20 cellular contexts compared by ENCODE assay signal in genomic region chr12:8946733-8947132, GRCh38. TPM values are rescaled to one million over a fixed set of nuclear protein-coding genes. Genes with fewer than 3 reads are reported as not detected.
DNase-seq lines count a peak whose midpoint lies in the region; ATAC-seq, FAIRE-seq and TF ChIP-seq lines count a peak whose summit lies in the region.
"Had no signal": no experiment of that assay in that cellular context is flagged by ENCODE, and none has a peak within 500 bp of the region (broad histone marks: within the 10 kb centered on the region; RNA-seq: fewer than 3 reads in every experiment).

No MANE protein-coding gene starts in this region.

- H4K20me1 ChIP-seq in OCI-LY1 (ENCODE audit: insufficient read depth, low read length) (no peaks in the 10 kb centered on the region), astrocyte (ENCODE audit: insufficient read depth, low read length) (peaks cover 45% of the 10 kb centered on the region)

- no peaks in the 10 kb centered on the region for H3K9me3 ChIP-seq in OCI-LY1 (ENCODE audit: low read length)
- no peaks in the 10 kb centered on the region for H3K9me3 ChIP-seq in astrocyte (ENCODE audit: insufficient read depth, low read depth, low read length)
- H3K9me3 ChIP-seq: heart left ventricle, mucosa of descending colon, spleen had no signal

- ATAC-seq in stimulated activated naive B cell treated with anti-CD40 and anti-IgM and Interleukin-4, amounts not matched to agents 10 μg/mL and 1 μg/mL and 100 μg/mL, for 72 hours (replicated peaks) = peak; percentile 8 to 16
- ATAC-seq in GM18870 (IDR thresholded peaks at IDR 0.05; ENCODE audit: unreplicated experiment) = no peak
- ATAC-seq: heart left ventricle, mucosa of descending colon, Right ventricle myocardium inferior had no signal

- H3K79me2 ChIP-seq in OCI-LY1 (ENCODE audit: insufficient read depth, low read length) (peaks cover 41% of the 10 kb centered on the region), astrocyte (ENCODE audit: insufficient read depth, low read length) (peaks cover 50% of the 10 kb centered on the region)

- H3K4me1 ChIP-seq in OCI-LY1 (ENCODE audit: insufficient read depth, low read length, severe bottlenecking) (peaks cover 33% of the 10 kb centered on the region), astrocyte (ENCODE audit: insufficient read depth, low read length) (peaks cover 6% of the 10 kb centered on the region)

- in situ Hi-C loops in ACHN (cut with HindIII; ENCODE audit: low pct_ligation_motif_present, low pct_unique_long_range_greater_than_20kb, low sequenced_read_pairs) = no loop called here

- H3K27ac Mint-ChIP-seq in activated naive CD4-positive, alpha-beta T cell treated with anti-CD3 and anti-CD28 coated beads, Interleukin-2, amount 50 U/mL, for 24 hours = peak overlapping the region; percentile 89
- H3K27ac Mint-ChIP-seq in astrocyte (ENCODE audit: unreplicated experiment) = no peak overlapping the region
- peak overlapping the region; percentile 84 for H3K27ac Mint-ChIP-seq in stimulated activated naive B cell treated with anti-CD40 and anti-IgM and Interleukin-4, amounts not matched to agents 10 μg/mL and 1 μg/mL and 100 μg/mL, for 72 hours

- no peaks in the 10 kb centered on the region for H3F3A ChIP-seq in OCI-LY1 (ENCODE audit: insufficient read depth, low read length)

- TF ChIP-seq CTCF in OCI-LY1 (IDR thresholded peaks at IDR 0.05; ENCODE audit: low read length) (no peak), astrocyte (IDR thresholded peaks at IDR 0.05; ENCODE audit: insufficient read depth, low read depth, low read length) (no peak)

- H3K36me3 Mint-ChIP-seq in activated naive CD4-positive, alpha-beta T cell treated with anti-CD3 and anti-CD28 coated beads, Interleukin-2, amount 50 U/mL, for 24 hours = peaks cover 9% of the 10 kb centered on the region
- peaks cover 16% of the 10 kb centered on the region for H3K36me3 Mint-ChIP-seq in astrocyte (ENCODE audit: low read depth, unreplicated experiment)
- H3K36me3 Mint-ChIP-seq in stimulated activated naive B cell treated with anti-CD40 and anti-IgM and Interleukin-4, amounts not matched to agents 10 μg/mL and 1 μg/mL and 100 μg/mL, for 72 hours = peaks cover 41% of the 10 kb centered on the region in 2 donors

- no peak for DNase-seq in activated naive CD4-positive, alpha-beta T cell treated with Interleukin-2 at 50 U/mL for 16 hours
- DNase-seq in astrocyte (ENCODE audit: low read depth) = no peak
- DNase-seq in stimulated activated naive B cell treated with anti-CD40 and anti-IgM and Interleukin-4, amounts not matched to agents 10 μg/mL and 1 μg/mL and 100 μg/mL, for 72 hours = peak; percentile 23
- DNase-seq in ACHN = no peak
- DNase-seq in RKO (ENCODE audit: low spot score) = no peak
- DNase-seq: anterior cingulate cortex, cortex of kidney, DMS53, heart left ventricle, kidney glomerular epithelial cell, mucosa of descending colon, NCI-H187, NCI-H774, spleen, substantia nigra had no signal

- no peaks in the 10 kb centered on the region for H3K27me3 Mint-ChIP-seq in activated naive CD4-positive, alpha-beta T cell treated with anti-CD3 and anti-CD28 coated beads, Interleukin-2, amount 50 U/mL, for 24 hours
- H3K27me3 Mint-ChIP-seq in astrocyte (ENCODE audit: low read depth, unreplicated experiment) = no peaks in the 10 kb centered on the region
- H3K27me3 Mint-ChIP-seq in stimulated activated naive B cell treated with anti-CD40 and anti-IgM and Interleukin-4, amounts not matched to agents 10 μg/mL and 1 μg/mL and 100 μg/mL, for 72 hours = no peaks in the 10 kb centered on the region

- FAIRE-seq in astrocyte (lab: Jason Lieb, UNC) = no peak
- FAIRE-seq: TTC549 had no signal

- no peaks in the 10 kb centered on the region for H3K9me3 Mint-ChIP-seq in activated naive CD4-positive, alpha-beta T cell treated with anti-CD3 and anti-CD28 coated beads, Interleukin-2, amount 50 U/mL, for 24 hours
- no peaks in the 10 kb centered on the region for H3K9me3 Mint-ChIP-seq in astrocyte (ENCODE audit: unreplicated experiment)
- H3K9me3 Mint-ChIP-seq in stimulated activated naive B cell treated with anti-CD40 and anti-IgM and Interleukin-4, amounts not matched to agents 10 μg/mL and 1 μg/mL and 100 μg/mL, for 72 hours = no peaks in the 10 kb centered on the region

- peaks cover 36% of the 10 kb centered on the region for H3K4me1 Mint-ChIP-seq in activated naive CD4-positive, alpha-beta T cell treated with anti-CD3 and anti-CD28 coated beads, Interleukin-2, amount 50 U/mL, for 24 hours
- H3K4me1 Mint-ChIP-seq in astrocyte (ENCODE audit: low read depth, unreplicated experiment) = peaks cover 11% of the 10 kb centered on the region
- peaks cover 19 to 33% of the 10 kb centered on the region in 2 donors for H3K4me1 Mint-ChIP-seq in stimulated activated naive B cell treated with anti-CD40 and anti-IgM and Interleukin-4, amounts not matched to agents 10 μg/mL and 1 μg/mL and 100 μg/mL, for 72 hours

- H3K4me2 ChIP-seq in OCI-LY1 (ENCODE audit: low read length) (peak overlapping the region; percentile 90), astrocyte (ENCODE audit: low read length) (no peak overlapping the region)

- H2AFZ ChIP-seq in OCI-LY1 (ENCODE audit: low read length) (no peak overlapping the region), astrocyte (ENCODE audit: low read depth, low read length) (no peak overlapping the region)

- H3K36me3 ChIP-seq in OCI-LY1 (ENCODE audit: insufficient read depth, low read length) = peaks cover 61% of the 10 kb centered on the region
- peaks cover 39% of the 10 kb centered on the region for H3K36me3 ChIP-seq in astrocyte (ENCODE audit: insufficient read depth, low read length)

- no peaks in the 10 kb centered on the region for H3K27me3 ChIP-seq in OCI-LY1 (ENCODE audit: insufficient read depth, low read length)
- no peaks in the 10 kb centered on the region for H3K27me3 ChIP-seq in astrocyte (ENCODE audit: insufficient read depth, low read length)
- H3K27me3 ChIP-seq: heart left ventricle, spleen had no signal

- peak overlapping the region; percentile 99 for H3K4me3 Mint-ChIP-seq in activated naive CD4-positive, alpha-beta T cell treated with anti-CD3 and anti-CD28 coated beads, Interleukin-2, amount 50 U/mL, for 24 hours
- H3K4me3 Mint-ChIP-seq in astrocyte (ENCODE audit: unreplicated experiment) = peak overlapping the region; percentile 41
- H3K4me3 Mint-ChIP-seq in stimulated activated naive B cell treated with anti-CD40 and anti-IgM and Interleukin-4, amounts not matched to agents 10 μg/mL and 1 μg/mL and 100 μg/mL, for 72 hours = peak overlapping the region; percentile 96 to 100

- H3K9me2 ChIP-seq in OCI-LY1 (ENCODE audit: low read depth, low read length) = no peaks in the 10 kb centered on the region

- H3K9ac ChIP-seq in OCI-LY1 (ENCODE audit: low read length) (no peak overlapping the region), astrocyte (ENCODE audit: low read length) (no peak overlapping the region)

- H3K27ac ChIP-seq in OCI-LY1 (ENCODE audit: low read depth, low read length, poor library complexity, severe bottlenecking) (no peak overlapping the region), astrocyte (ENCODE audit: low read depth, low read length) (no peak overlapping the region)
- H3K27ac ChIP-seq: heart left ventricle had no signal

- H3K4me3 ChIP-seq in OCI-LY1 (ENCODE audit: low read depth, low read length, poor library complexity, severe bottlenecking) = peak overlapping the region; percentile 89
- H3K4me3 ChIP-seq in astrocyte (ENCODE audit: insufficient read depth, low read depth, low read length) = no peak overlapping the region
- H3K4me3 ChIP-seq: mucosa of descending colon had no signal

RNA-seq across cellular contexts. Expression of gene M6PR, which starts 2.7 kb away (rescaled TPM):
- total RNA-seq in astrocyte = 159 and 166 TPM in 2 replicates

RNA-seq across cellular contexts. Expression of gene PHC1, which starts 32.4 kb away (rescaled TPM):
- total RNA-seq in astrocyte = 34.7 and 35.4 TPM in 2 replicates

RNA-seq across cellular contexts. Expression of gene KLRG1, which starts 42.6 kb away (rescaled TPM):
- total RNA-seq in astrocyte = 1.6 and 2.2 TPM in 2 replicates

Comparison
In these comparisons a context has a peak if more than half of its experiments do, and no peak if none do; other contexts are left out.
1. H3K4me3 Mint-ChIP-seq: peak in every context shown above with its lines; median percentile 99 in activated naive CD4-positive, alpha-beta T cell treated with anti-CD3 and anti-CD28 coated beads, Interleukin-2, amount 50 U/mL, for 24 hours; 98 in stimulated activated naive B cell treated with anti-CD40 and anti-IgM and Interleukin-4, amounts not matched to agents 10 μg/mL and 1 μg/mL and 100 μg/mL, for 72 hours; 41 in astrocyte.